In genomic region chr4:170271723-170272122, GRCh38 we compare ENCODE assay signal across 29 cellular contexts.
"Had no signal": no experiment of that assay in that cellular context is flagged by ENCODE, and none has a peak within 500 bp of the region (broad histone marks: within the 10 kb centered on the region; RNA-seq: fewer than 3 reads in every experiment).

No MANE protein-coding gene starts in this region.

- H3K27ac ChIP-seq: brain microvascular endothelial cell, foreskin keratinocyte, left lung, right lobe of liver, skin epidermis, stomach, uterus, VCaP had no signal

- H3K27ac Mint-ChIP-seq: activated CD4-positive, alpha-beta T cell treated with anti-CD3 and anti-CD28 coated beads, Interleukin-2, amount 10 ng/mL, durations not matched to agents 7 days and 5 days; activated CD8-positive, alpha-beta memory T cell treated with anti-CD3 and anti-CD28 coated beads, Interleukin-2, amount 10 ng/mL, durations not matched to agents 7 days and 5 days; activated CD8-positive, alpha-beta T cell treated with anti-CD3 and anti-CD28 coated beads for 36 hours; activated naive CD8-positive, alpha-beta T cell treated with anti-CD3 and anti-CD28 coated beads, Interleukin-2, amount 50 U/mL, for 24 hours; naive thymus-derived CD4-positive, alpha-beta T cell; stimulated activated effector memory CD8-positive, alpha-beta T cell treated with anti-CD3 and anti-CD28 coated beads, Interleukin-12 subunit alpha, Interleukin-12 subunit beta, amount 100 ng/mL, for 72 hours had no signal

- H3K4me3 Mint-ChIP-seq: activated CD4-positive, alpha-beta T cell treated with anti-CD3 and anti-CD28 coated beads, Interleukin-2, amount 10 ng/mL, durations not matched to agents 7 days and 5 days; activated CD8-positive, alpha-beta memory T cell treated with anti-CD3 and anti-CD28 coated beads, Interleukin-2, amount 10 ng/mL, durations not matched to agents 7 days and 5 days; activated CD8-positive, alpha-beta T cell treated with anti-CD3 and anti-CD28 coated beads for 36 hours; activated naive CD8-positive, alpha-beta T cell treated with anti-CD3 and anti-CD28 coated beads, Interleukin-2, amount 50 U/mL, for 24 hours; naive thymus-derived CD4-positive, alpha-beta T cell; neural crest cell; stimulated activated effector memory CD8-positive, alpha-beta T cell treated with anti-CD3 and anti-CD28 coated beads, Interleukin-12 subunit alpha, Interleukin-12 subunit beta, amount 100 ng/mL, for 72 hours had no signal

- H3K4me3 ChIP-seq: left lung, lung, right lobe of liver, skin epidermis, stomach, transverse colon, uterus had no signal

- ATAC-seq: activated CD4-positive, CD25-positive, alpha-beta regulatory T cell treated with anti-CD3 and anti-CD28 coated beads, Interleukin-2, amount 50 U/mL, for 24 hours; activated CD8-positive, alpha-beta memory T cell treated with anti-CD3 and anti-CD28 coated beads, Interleukin-2, amount 10 ng/mL, durations not matched to agents 7 days and 5 days; activated CD8-positive, alpha-beta T cell treated with anti-CD3 and anti-CD28 coated beads for 36 hours; activated naive CD8-positive, alpha-beta T cell treated with anti-CD3 and anti-CD28 coated beads, Interleukin-2, amount 50 U/mL, for 24 hours; foreskin keratinocyte; left lung; naive thymus-derived CD4-positive, alpha-beta T cell; right lobe of liver; stimulated activated effector memory CD8-positive, alpha-beta T cell treated with anti-CD3 and anti-CD28 coated beads, Interleukin-12 subunit alpha, Interleukin-12 subunit beta, amount 100 ng/mL, for 72 hours had no signal

- H3K36me3 Mint-ChIP-seq: activated CD8-positive, alpha-beta memory T cell treated with anti-CD3 and anti-CD28 coated beads, Interleukin-2, amount 10 ng/mL, durations not matched to agents 7 days and 5 days; stimulated activated effector memory CD8-positive, alpha-beta T cell treated with anti-CD3 and anti-CD28 coated beads, Interleukin-12 subunit alpha, Interleukin-12 subunit beta, amount 100 ng/mL, for 72 hours had no signal

- DNase-seq: activated CD4-positive, alpha-beta T cell treated with anti-CD3 and anti-CD28 coated beads, Interleukin-2, amount 10 ng/mL, durations not matched to agents 7 days and 5 days; activated CD8-positive, alpha-beta memory T cell treated with anti-CD3 and anti-CD28 coated beads, Interleukin-2, amount 10 ng/mL, durations not matched to agents 7 days and 5 days; activated CD8-positive, alpha-beta T cell treated with anti-CD3 and anti-CD28 coated beads for 36 hours; activated gamma-delta T cell; activated naive CD4-positive, alpha-beta T cell treated with anti-CD3 and anti-CD28 coated beads, Interleukin-2, amount 50 U/mL, for 16 hours; activated naive CD8-positive, alpha-beta T cell treated with anti-CD3 and anti-CD28 coated beads, Interleukin-2, amount 50 U/mL, for 24 hours; activated T-cell treated with anti-CD3 and anti-CD28 coated beads for 4 hours; anterior cingulate cortex; brain microvascular endothelial cell; caudate nucleus; effector memory CD4-positive, alpha-beta T cell; foreskin keratinocyte; glutamatergic neuron; hippocampal formation; kidney glomerular epithelial cell; left lung; naive thymus-derived CD4-positive, alpha-beta T cell; posterior cingulate gyrus; right lobe of liver; stimulated activated CD4-positive, alpha-beta T cell treated with anti-CD3 and anti-CD28 coated beads, Interleukin-2, amount 100 ng/mL, for 24 hours; stomach; transverse colon; uterus had no signal

- H3K4me1 ChIP-seq: foreskin keratinocyte, left lung, stomach, uterus had no signal

- H3K27me3 ChIP-seq: brain microvascular endothelial cell, left lung, right lobe of liver, stomach, transverse colon, uterus had no signal

- H3K4me1 Mint-ChIP-seq: activated CD4-positive, alpha-beta T cell treated with anti-CD3 and anti-CD28 coated beads, Interleukin-2, amount 10 ng/mL, durations not matched to agents 7 days and 5 days; activated CD8-positive, alpha-beta memory T cell treated with anti-CD3 and anti-CD28 coated beads, Interleukin-2, amount 10 ng/mL, durations not matched to agents 7 days and 5 days; activated naive CD8-positive, alpha-beta T cell treated with anti-CD3 and anti-CD28 coated beads, Interleukin-2, amount 50 U/mL, for 24 hours; naive thymus-derived CD4-positive, alpha-beta T cell; neural crest cell; stimulated activated effector memory CD8-positive, alpha-beta T cell treated with anti-CD3 and anti-CD28 coated beads, Interleukin-12 subunit alpha, Interleukin-12 subunit beta, amount 100 ng/mL, for 72 hours had no signal

- H3K36me3 ChIP-seq: brain microvascular endothelial cell, left lung, right lobe of liver, stomach, transverse colon, uterus had no signal

- H3K27me3 Mint-ChIP-seq: activated CD4-positive, alpha-beta T cell treated with anti-CD3 and anti-CD28 coated beads, Interleukin-2, amount 10 ng/mL, durations not matched to agents 7 days and 5 days; activated CD8-positive, alpha-beta memory T cell treated with anti-CD3 and anti-CD28 coated beads, Interleukin-2, amount 10 ng/mL, durations not matched to agents 7 days and 5 days; activated CD8-positive, alpha-beta T cell treated with anti-CD3 and anti-CD28 coated beads for 36 hours; activated naive CD8-positive, alpha-beta T cell treated with anti-CD3 and anti-CD28 coated beads, Interleukin-2, amount 50 U/mL, for 24 hours had no signal

- H3K9me3 Mint-ChIP-seq: activated CD4-positive, alpha-beta T cell treated with anti-CD3 and anti-CD28 coated beads, Interleukin-2, amount 10 ng/mL, durations not matched to agents 7 days and 5 days; activated CD8-positive, alpha-beta T cell treated with anti-CD3 and anti-CD28 coated beads for 36 hours had no signal

- H3K9me3 ChIP-seq: left lung, right lobe of liver, transverse colon, uterus had no signal
